23 cellular contexts compared by ENCODE assay signal in genomic region chr20:33821270-33821836, GRCh38.
"Had no signal": no experiment of that assay in that cellular context is flagged by ENCODE, and none has a peak within 500 bp of the region (broad histone marks: within the 10 kb centered on the region; RNA-seq: fewer than 3 reads in every experiment).

No MANE protein-coding gene starts in this region.

- H3K27ac ChIP-seq: SK-N-MC had no signal

- ATAC-seq: activated T-helper 17 cell treated with anti-CD3 and anti-CD28 coated beads, Interleukin-2, amount 50 U/mL, for 72 hours; Right ventricle myocardium inferior had no signal

- DNase-seq: activated CD4-positive, alpha-beta memory T cell treated with anti-CD3 and anti-CD28 coated beads for 36 hours; activated CD4-positive, alpha-beta T cell treated with anti-CD3 and anti-CD28 coated beads, Interleukin-2, amount 10 ng/mL, durations not matched to agents 7 days and 5 days; activated CD4-positive, CD25-positive, alpha-beta regulatory T cell; activated gamma-delta T cell; activated naive CD4-positive, alpha-beta T cell treated with anti-CD3 and anti-CD28 coated beads for 36 hours; activated T-cell treated with anti-CD3 and anti-CD28 coated beads for 4 hours; activated T-cell treated with anti-CD3 and anti-CD28 coated beads, Interleukin-2, amount 50 U/mL, for 48 hours; amygdala; Kasumi-1; KBM-7; NCI-H1048; NCI-H146; NCI-H187 treated with DMSO at 0.1 percent for 48 hours; NCI-H2081 treated with DMSO at 0.1 percent for 48 hours; NCI-H2171; NCI-H2227 treated with DMSO at 0.1 percent for 48 hours; NCI-H446 treated with DMSO at 0.1 percent for 48 hours; NCI-H526; T-helper 1 cell had no signal

- FAIRE-seq: astrocyte had no signal

- H3K4me3 ChIP-seq: SK-N-MC had no signal
